ENCODE assay signal across 9 cellular contexts in the genomic region with DNA sequence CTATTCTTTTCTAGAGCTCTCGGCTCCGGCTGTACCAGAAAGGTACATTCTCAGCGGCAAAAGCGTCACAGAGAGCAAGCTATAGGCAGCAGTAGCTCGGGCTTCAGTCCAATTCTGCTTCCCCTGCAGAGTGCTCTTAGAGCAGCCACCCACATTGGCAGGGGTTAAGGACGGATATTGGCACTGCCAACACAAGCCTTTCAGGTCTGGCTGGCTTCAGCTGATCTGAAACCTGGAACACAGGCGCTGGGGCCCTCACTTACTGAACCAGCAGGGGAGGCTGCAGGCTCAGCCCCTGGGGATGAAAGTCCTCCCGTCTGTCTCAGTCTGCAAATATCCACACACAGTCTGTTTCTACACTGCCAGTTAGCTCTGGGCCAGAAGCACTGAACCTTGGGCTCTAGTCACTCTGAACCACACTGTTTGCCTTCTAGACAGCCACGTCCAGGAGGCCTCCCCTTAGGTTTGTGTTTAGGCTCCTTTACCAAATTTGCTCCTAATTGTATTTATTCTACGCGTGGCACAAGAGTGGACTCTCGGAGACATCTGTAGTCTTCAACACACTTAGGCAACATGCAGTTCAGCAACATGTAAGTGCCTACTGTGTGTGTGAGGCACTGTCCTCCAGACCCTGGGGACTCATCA. TPM values are rescaled to one million over a fixed set of nuclear protein-coding genes. Genes with fewer than 3 reads are reported as not detected.
DNase-seq lines count a peak whose midpoint lies in the region; ATAC-seq and TF ChIP-seq lines count a peak whose summit lies in the region.
"Had no signal": no experiment of that assay in that cellular context is flagged by ENCODE, and none has a peak within 500 bp of the region (broad histone marks: within the 10 kb centered on the region; RNA-seq: fewer than 3 reads in every experiment).

No MANE protein-coding gene starts in this region.

- TF ChIP-seq POLR2A in IMR-90 (IDR thresholded peaks at IDR 0.05; ENCODE audit: low read depth, low read length) = 0 out of 2 replicates have a peak, but pooled peaks have one; percentile 40

- peak overlapping the region; percentile 17 for H2AK9ac ChIP-seq in IMR-90 (replicated peaks; ENCODE audit: low read depth, low read length, poor library complexity)

- peaks cover 42% of the 10 kb centered on the region for H3K4me1 Mint-ChIP-seq in activated CD4-positive, alpha-beta T cell treated with anti-CD3 and anti-CD28 coated beads, Interleukin-2, amount 10 ng/mL, durations not matched to agents 24 days and 14 days
- peaks cover 11 to 18% of the 10 kb centered on the region in 2 donors for H3K4me1 Mint-ChIP-seq in natural killer cell

- H3K4ac ChIP-seq in IMR-90 (ENCODE audit: low read depth, low read length) = peak overlapping the region; percentile 72

- H3K14ac ChIP-seq in IMR-90 (replicated peaks; ENCODE audit: low read depth, low read length) = peak overlapping the region; percentile 43

- WGBS in IMR-90 (ENCODE audit: extremely low coverage in 2 of 2, insufficient read length in 1 of 2), 2 experiments = 95% methylated on average over 4 of the region's 12 CpGs; no CpG with 5 or more reads in 1 of the 2 experiments
- WGBS in mammary epithelial cell (ENCODE audit: low coverage, missing lambda C conversion rate) = 38% methylated on average over 10 of the region's 12 CpGs

- H3K18ac ChIP-seq in IMR-90 (ENCODE audit: low read depth, low read length) = no peak overlapping the region; the same call in 1 of the 2 replicates

- peaks cover 17 to 66% of the 10 kb centered on the region in 2 experiments for H3K79me1 ChIP-seq in IMR-90 (ENCODE audit: low read depth in 1 of 2, low read length in 2 of 2)

- H3K4me3 ChIP-seq in AG04450 (ENCODE audit: low read depth, low read length) = no peak overlapping the region
- H3K4me3 ChIP-seq in IMR-90 (ENCODE audit: insufficient read depth, low read depth, low read length) = no peak overlapping the region
- no peak overlapping the region for H3K4me3 ChIP-seq in mammary epithelial cell (replicated peaks in 1 of 3; ENCODE audit: insufficient read depth in 1 of 3, low read depth in 2 of 3, low read length in 3 of 3)
- H3K4me3 ChIP-seq in left lung = no peak overlapping the region

- H4K20me1 ChIP-seq in IMR-90 (ENCODE audit: insufficient read depth, low read length) = no peaks in the 10 kb centered on the region; the same call in 1 of the 2 replicates
- no peaks in the 10 kb centered on the region for H4K20me1 ChIP-seq in mammary epithelial cell (ENCODE audit: insufficient read depth, low read length)

- H3K9ac ChIP-seq in IMR-90 (ENCODE audit: low read depth, low read length) (0 out of 2 replicates have a peak overlapping the region, but pooled peaks have one; percentile 10), mammary epithelial cell (ENCODE audit: insufficient read depth, low read length) (no peak overlapping the region)

- no peaks in the 10 kb centered on the region for H3K9me3 Mint-ChIP-seq in activated CD4-positive, alpha-beta T cell treated with anti-CD3 and anti-CD28 coated beads, Interleukin-2, amount 10 ng/mL, durations not matched to agents 24 days and 14 days
- H3K9me3 Mint-ChIP-seq in natural killer cell = no peaks in the 10 kb centered on the region
- H3K9me3 Mint-ChIP-seq: activated T-cell treated with anti-CD3 and anti-CD28 coated beads, Interleukin-2, amount 50 U/mL, for 72 hours had no signal

- peaks cover 23% of the 10 kb centered on the region for H3K9me1 ChIP-seq in IMR-90 (ENCODE audit: insufficient read depth, low read length)

- dilution Hi-C loops in IMR-90 (cut with HindIII; ENCODE audit: low sequenced_read_pairs, unreplicated experiment) = no loop called here
- dilution Hi-C loops in mammary epithelial cell (cut with HindIII; ENCODE audit: low sequenced_read_pairs) = no loop called here

- H2BK5ac ChIP-seq in IMR-90 (ENCODE audit: low read depth, low read length, poor library complexity, severe bottlenecking) = peak overlapping the region; percentile 35

- peak overlapping the region; percentile 27; the same call in 1 of the 3 replicates for H2BK15ac ChIP-seq in IMR-90 (ENCODE audit: low read depth, low read length)

- H3K23ac ChIP-seq in IMR-90 (ENCODE audit: low read depth, low read length) = no peak overlapping the region; the same call in 1 of the 2 replicates

- peak overlapping the region in 1 of 2 experiments; percentile 15; a peak in 1 of 4 replicates for H4K8ac ChIP-seq in IMR-90 (ENCODE audit: low read depth in 2 of 2, low read length in 2 of 2)

- H3K4me2 ChIP-seq in IMR-90 (ENCODE audit: low read depth, low read length) = no peak overlapping the region
- H3K4me2 ChIP-seq in mammary epithelial cell (ENCODE audit: insufficient read depth, low read depth, low read length) = no peak overlapping the region

- H3K79me2 ChIP-seq in mammary epithelial cell (ENCODE audit: insufficient read depth, low read length) = no peaks in the 10 kb centered on the region

- H3K27ac ChIP-seq in AG04450 (ENCODE audit: low read depth, low read length) (peak overlapping the region; percentile 21), IMR-90 (ENCODE audit: insufficient read depth, low read length) (no peak overlapping the region), mammary epithelial cell (ENCODE audit: insufficient read depth, low read depth, low read length) (no peak overlapping the region), left lung (peak overlapping the region in 1 of 2 donors; percentile 57)

- peak; percentile 92 for TF ChIP-seq CTCF in AG04450 (IDR thresholded peaks at IDR 0.05; ENCODE audit: low read depth, low read length)
- peak; percentile 70 for TF ChIP-seq CTCF in IMR-90 (conservative IDR thresholded peaks at IDR 0.05; ENCODE audit: low read depth, low read length)
- peak; percentile 38 to 71 for TF ChIP-seq CTCF in mammary epithelial cell (conservative IDR thresholded peaks at IDR 0.05 in 1 of 2, IDR thresholded peaks at IDR 0.05 in 1 of 2; ENCODE audit: extremely low read depth in 1 of 2, insufficient read depth in 1 of 2, low read depth in 1 of 2, low read length in 2 of 2)
- peak; percentile 18 to 56 for TF ChIP-seq CTCF in left lung (IDR thresholded peaks at IDR 0.05)
- TF ChIP-seq CTCF in natural killer cell (IDR thresholded peaks at IDR 0.05) = no peak

- H3K36me3 ChIP-seq in IMR-90 (ENCODE audit: control insufficient read depth, insufficient read depth, low read length) (no peaks in the 10 kb centered on the region; the same call in 1 of the 2 replicates), mammary epithelial cell (ENCODE audit: insufficient read depth, low read length) (no peaks in the 10 kb centered on the region), left lung (no peaks in the 10 kb centered on the region)

- BruUV-seq in IMR-90 (replicated peaks; lab: Mats Ljungman, UMichigan) (no TSS peak), mammary epithelial cell (replicated peaks; lab: Mats Ljungman, UMichigan) (no TSS peak)

- peak overlapping the region; percentile 66 for H4K91ac ChIP-seq in IMR-90 (ENCODE audit: insufficient read depth, low read depth, low read length)

- peaks cover 14% of the 10 kb centered on the region for H3K36me3 Mint-ChIP-seq in activated CD4-positive, alpha-beta T cell treated with anti-CD3 and anti-CD28 coated beads, Interleukin-2, amount 10 ng/mL, durations not matched to agents 24 days and 14 days (ENCODE audit: low read depth)
- H3K36me3 Mint-ChIP-seq in natural killer cell = no peaks in the 10 kb centered on the region

- H3K9me3 ChIP-seq in AG04450 (ENCODE audit: control insufficient read depth, insufficient read depth, low read length) (no peaks in the 10 kb centered on the region), IMR-90 (ENCODE audit: control insufficient read depth, insufficient read depth, low read length) (no peaks in the 10 kb centered on the region), mammary epithelial cell (replicated peaks; ENCODE audit: insufficient read depth, low read length) (no peaks in the 10 kb centered on the region), left lung (no peaks in the 10 kb centered on the region)

- H3K27ac Mint-ChIP-seq in activated CD4-positive, alpha-beta T cell treated with anti-CD3 and anti-CD28 coated beads, Interleukin-2, amount 10 ng/mL, durations not matched to agents 24 days and 14 days = no peak overlapping the region
- no peak overlapping the region for H3K27ac Mint-ChIP-seq in natural killer cell
- H3K27ac Mint-ChIP-seq: activated T-cell treated with anti-CD3 and anti-CD28 coated beads, Interleukin-2, amount 50 U/mL, for 72 hours had no signal

- POLR2A ChIA-PET in AG04450 (lab: Yijun Ruan, JAX) = interaction anchor here (0.9 to 1.2 kb wide), 2 partner anchors 18 to 80 kb away, joined by 3 to 7 read pairs; no protein-coding TSS in a partner anchor
- POLR2A ChIA-PET in IMR-90 (lab: Charles Lee; ENCODE audit: unreplicated experiment) = no interaction called here

- peaks cover 11% of the 10 kb centered on the region for H3K4me1 ChIP-seq in IMR-90 (ENCODE audit: control insufficient read depth, insufficient read depth, low read length)
- H3K4me1 ChIP-seq in mammary epithelial cell (ENCODE audit: insufficient read depth, low read length) = peaks cover 14% of the 10 kb centered on the region
- peaks cover 20 to 39% of the 10 kb centered on the region in 2 donors for H3K4me1 ChIP-seq in left lung

- H2AFZ ChIP-seq in IMR-90 (replicated peaks; ENCODE audit: low read length, poor library complexity) (no peak overlapping the region), mammary epithelial cell (ENCODE audit: low read depth, low read length) (no peak overlapping the region)

- peak; percentile 65 for ATAC-seq in IMR-90 (ENCODE audit: low read depth)
- peak; percentile 83 for ATAC-seq in left lung
- no peak for ATAC-seq in HG02981 (IDR thresholded peaks at IDR 0.05; ENCODE audit: unreplicated experiment)
- ATAC-seq in GM18870 (IDR thresholded peaks at IDR 0.05; ENCODE audit: unreplicated experiment) = no peak
- no peak for ATAC-seq in natural killer cell

- H2BK120ac ChIP-seq in IMR-90 (ENCODE audit: low read depth, low read length) = peak overlapping the region; percentile 52; the same call in 1 of the 2 replicates

- H3K56ac ChIP-seq in IMR-90 (ENCODE audit: extremely low read depth, insufficient read depth, low read length) = no peak overlapping the region

- DNase-seq in AG04450 (ENCODE audit: low read depth, low spot score) = no peak
- peak; percentile 75 for DNase-seq in IMR-90
- DNase-seq in mammary epithelial cell = no peak
- DNase-seq in left lung = peak in 1 of 2 donors; percentile 81
- DNase-seq in activated CD4-positive, alpha-beta T cell treated with anti-CD3 and anti-CD28 coated beads, Interleukin-2, amount 10 ng/mL, durations not matched to agents 24 days and 14 days = no peak
- DNase-seq in natural killer cell = no peak
- DNase-seq: activated T-cell treated with anti-CD3 and anti-CD28 coated beads, Interleukin-2, amount 50 U/mL, for 72 hours had no signal

- TF ChIP-seq RAD21 in IMR-90 (IDR thresholded peaks at IDR 0.05; ENCODE audit: low read length) = peak; percentile 91

- H2AK5ac ChIP-seq in IMR-90 (ENCODE audit: low read depth, low read length) = peak overlapping the region; percentile 72; the same call in 1 of the 2 replicates

- H4K5ac ChIP-seq in IMR-90 (ENCODE audit: low read depth, low read length) = peak overlapping the region; percentile 34; the same call in 1 of the 2 replicates

- peak overlapping the region; percentile 22; the same call in 1 of the 2 replicates for H2BK20ac ChIP-seq in IMR-90 (ENCODE audit: low read depth, low read length)

- H3K4me3 Mint-ChIP-seq in activated CD4-positive, alpha-beta T cell treated with anti-CD3 and anti-CD28 coated beads, Interleukin-2, amount 10 ng/mL, durations not matched to agents 24 days and 14 days = no peak overlapping the region
- no peak overlapping the region for H3K4me3 Mint-ChIP-seq in natural killer cell
- H3K4me3 Mint-ChIP-seq: activated T-cell treated with anti-CD3 and anti-CD28 coated beads, Interleukin-2, amount 50 U/mL, for 72 hours had no signal

- CTCF ChIA-PET in AG04450 (lab: Charles Lee) = interaction anchor here (0.6 to 2.3 kb wide), 15 partner anchors 8 to 188 kb away, joined by 3 to 26 read pairs (median 4); no protein-coding TSS in a partner anchor
- CTCF ChIA-PET in IMR-90 (lab: Yijun Ruan, JAX) = interaction anchor here (1.1 to 2.7 kb wide), 4 partner anchors 9 to 164 kb away, joined by 3 to 22 read pairs (median 6); no protein-coding TSS in a partner anchor
- CTCF ChIA-PET in mammary epithelial cell (lab: Charles Lee; ENCODE audit: low non-redundant PET) = interaction anchor here (0.6 kb wide), 1 partner anchor 146 kb away, joined by 3 read pairs; no protein-coding TSS in a partner anchor

- in situ Hi-C loops in IMR-90 (cut with MboI; ENCODE audit: low sequenced_read_pairs) = no loop called here
- in situ Hi-C loops in mammary epithelial cell (cut with MboI; ENCODE audit: low sequenced_read_pairs in 2 of 2) = no loop called here

- intact Hi-C loops in IMR-90 (cut with micrococcal nuclease) (loop anchor here (1.0 kb wide), 1 partner anchor 149 kb away; no protein-coding TSS in a partner anchor), mammary epithelial cell (cut with micrococcal nuclease) (loop anchor here (10.0 kb wide), 1 partner anchor 60 kb away; no protein-coding TSS in a partner anchor), left lung (cut with DNase I) (no loop called here), natural killer cell (cut with micrococcal nuclease) (no loop called here)
- intact Hi-C loops in activated CD4-positive, alpha-beta T cell treated with anti-CD3 and anti-CD28 coated beads, Interleukin-2, amount 10 ng/mL, durations not matched to agents 24 days and 14 days (cut with micrococcal nuclease) = no loop called here

- H3K27me3 Mint-ChIP-seq in activated CD4-positive, alpha-beta T cell treated with anti-CD3 and anti-CD28 coated beads, Interleukin-2, amount 10 ng/mL, durations not matched to agents 24 days and 14 days = no peaks in the 10 kb centered on the region
- H3K27me3 Mint-ChIP-seq in natural killer cell (ENCODE audit: low read depth in 2 of 2) = no peaks in the 10 kb centered on the region

- H3K27me3 ChIP-seq in AG04450 (ENCODE audit: control insufficient read depth, insufficient read depth, low read length) (no peaks in the 10 kb centered on the region), IMR-90 (ENCODE audit: control insufficient read depth, insufficient read depth, low read length) (no peaks in the 10 kb centered on the region), mammary epithelial cell (ENCODE audit: insufficient read depth, low read length) (no peaks in the 10 kb centered on the region), left lung (no peaks in the 10 kb centered on the region)

RNA-seq across cellular contexts. Expression of gene HIC1, which starts 40.1 kb away (rescaled TPM):
- polyA plus RNA-seq in AG04450 (2011; rRNA removed) (12.7 and 14.4 TPM in 2 replicates), IMR-90 (2012; rRNA removed) (23.0 and 30.9 TPM in 2 replicates), mammary epithelial cell (0.20 TPM)
- polyA minus RNA-seq in AG04450 (2011; rRNA and poly(A)+ RNA removed) = 13.7 and 15.8 TPM in 2 replicates
- total RNA-seq in IMR-90 (2012; rRNA removed) (10.0 and 10.4 TPM in 2 replicates), mammary epithelial cell (1 to 10 TPM in 1 of 2 donors, under 1 TPM in 1; 0.67 to 1.3 TPM), left lung (10 to 100 TPM; 25.5 to 28.2 TPM), natural killer cell (10 to 100 TPM; 19.2 to 26.4 (median 20.7) TPM)
- 17.8 and 60.2 TPM in 2 replicates for polyA plus RNA-seq in IMR-90 (2012; cell fraction: cytosol; rRNA removed)
- 69.0 and 122 TPM in 2 replicates for polyA plus RNA-seq in IMR-90 (2012; cell fraction: nucleus; rRNA removed; ENCODE audit: low replicate concordance)
- not detected for polyA minus RNA-seq in mammary epithelial cell
- 49.4 and 51.6 TPM in 2 replicates for total RNA-seq in activated CD4-positive, alpha-beta T cell treated with anti-CD3 and anti-CD28 coated beads, Interleukin-2, amount 10 ng/mL, durations not matched to agents 24 days and 14 days

RNA-seq across cellular contexts. Expression of gene OVCA2, which starts 53.2 kb away (rescaled TPM):
- polyA plus RNA-seq in AG04450 (2011; rRNA removed) (38.0 and 45.0 TPM in 2 replicates), IMR-90 (2012; rRNA removed) (46.9 and 52.6 TPM in 2 replicates), mammary epithelial cell (68.4 TPM)
- polyA minus RNA-seq in AG04450 (2011; rRNA and poly(A)+ RNA removed) = 16.8 and 18.1 TPM in 2 replicates
- total RNA-seq in IMR-90 (2012; rRNA removed) (38.7 and 42.2 TPM in 2 replicates), mammary epithelial cell (10 to 100 TPM; 44.1 to 65.7 TPM), left lung (10 to 100 TPM; 26.1 to 28.7 TPM), natural killer cell (10 to 100 TPM; 27.9 to 33.8 (median 28.5) TPM)
- polyA plus RNA-seq in IMR-90 (2012; cell fraction: cytosol; rRNA removed) = 40.4 and 50.0 TPM in 2 replicates
- polyA plus RNA-seq in IMR-90 (2012; cell fraction: nucleus; rRNA removed; ENCODE audit: low replicate concordance) = 23.2 and 26.2 TPM in 2 replicates
- 28.3 TPM for polyA minus RNA-seq in mammary epithelial cell
- 36.5 and 37.7 TPM in 2 replicates for total RNA-seq in activated CD4-positive, alpha-beta T cell treated with anti-CD3 and anti-CD28 coated beads, Interleukin-2, amount 10 ng/mL, durations not matched to agents 24 days and 14 days

Comparison
In these comparisons a context has a peak if more than half of its experiments do, and no peak if none do; other contexts are left out.
1. ATAC-seq: peak in IMR-90 (single experiment) and left lung (single experiment); none in HG02981 (single experiment), GM18870 (single experiment) and natural killer cell (0 of 3).
2. intact Hi-C loops: an anchor here in IMR-90 (1.0 kb wide) and mammary epithelial cell (10.0 kb wide); none called in left lung, activated CD4-positive, alpha-beta T cell treated with anti-CD3 and anti-CD28 coated beads, Interleukin-2, amount 10 ng/mL, durations not matched to agents 24 days and 14 days and natural killer cell.